Comparison of ENCODE assay signal across 1 cellular context in the genomic region with DNA sequence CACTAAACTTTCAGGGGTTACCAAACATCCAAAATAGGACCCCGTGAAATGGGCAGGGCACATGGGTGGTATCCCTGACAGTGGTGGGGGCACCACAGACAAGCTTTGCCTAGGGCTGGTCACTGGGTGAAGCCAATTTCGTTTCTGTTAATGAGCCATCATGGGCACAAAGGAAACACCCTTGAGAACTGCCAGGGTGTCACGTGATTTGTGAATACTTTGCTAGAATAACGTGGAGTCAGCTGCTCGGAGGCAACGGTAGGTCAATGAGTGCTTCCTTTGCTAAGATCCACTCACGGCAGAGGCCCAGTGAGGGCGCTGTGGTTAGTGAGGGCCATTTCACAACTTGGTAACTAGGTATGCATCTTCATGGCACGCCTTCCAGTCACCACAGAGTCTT.
A peak's percentile ranks its signal among the peaks of the same experiment; 100 is the strongest.
TF ChIP-seq lines count a peak whose summit lies in the region.

No MANE protein-coding gene starts in this region.

TF ChIP-seq in HepG2, 621 proteins besides CTCF, POLR2A, EP300 and RAD21 (continued from another document):
- TF ChIP-seq, protein P1, sequence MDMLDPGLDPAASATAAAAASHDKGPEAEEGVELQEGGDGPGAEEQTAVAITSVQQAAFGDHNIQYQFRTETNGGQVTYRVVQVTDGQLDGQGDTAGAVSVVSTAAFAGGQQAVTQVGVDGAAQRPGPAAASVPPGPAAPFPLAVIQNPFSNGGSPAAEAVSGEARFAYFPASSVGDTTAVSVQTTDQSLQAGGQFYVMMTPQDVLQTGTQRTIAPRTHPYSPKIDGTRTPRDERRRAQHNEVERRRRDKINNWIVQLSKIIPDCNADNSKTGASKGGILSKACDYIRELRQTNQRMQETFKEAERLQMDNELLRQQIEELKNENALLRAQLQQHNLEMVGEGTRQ (IDR thresholded peaks at IDR 0.05; ENCODE audit: low read depth, low read length), result peak; percentile 46; the same call in 1 of the 2 replicates
- TF ChIP-seq, protein P1 (CRISPR knock-in tag; IDR thresholded peaks at IDR 0.05; ENCODE audit: borderline replicate concordance), result no peak
- TF ChIP-seq ZNF790 (CRISPR knock-in tag; IDR thresholded peaks at IDR 0.05; ENCODE audit: borderline replicate concordance) (no peak), ISX (CRISPR knock-in tag; conservative IDR thresholded peaks at IDR 0.05) (no peak), CBFB (CRISPR knock-in tag; IDR thresholded peaks at IDR 0.05) (no peak), GZF1 (CRISPR knock-in tag; IDR thresholded peaks at IDR 0.05) (no peak)
- TF ChIP-seq, protein P2, sequence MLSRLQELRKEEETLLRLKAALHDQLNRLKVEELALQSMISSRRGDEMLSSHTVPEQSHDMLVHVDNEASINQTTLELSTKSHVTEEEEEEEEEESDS (CRISPR knock-in tag; IDR thresholded peaks at IDR 0.05; ENCODE audit: borderline replicate concordance), result no peak
- TF ChIP-seq, protein P3, sequence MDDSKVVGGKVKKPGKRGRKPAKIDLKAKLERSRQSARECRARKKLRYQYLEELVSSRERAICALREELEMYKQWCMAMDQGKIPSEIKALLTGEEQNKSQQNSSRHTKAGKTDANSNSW (CRISPR knock-in tag; IDR thresholded peaks at IDR 0.05; ENCODE audit: borderline replicate concordance), result no peak
- TF ChIP-seq, protein P4, sequence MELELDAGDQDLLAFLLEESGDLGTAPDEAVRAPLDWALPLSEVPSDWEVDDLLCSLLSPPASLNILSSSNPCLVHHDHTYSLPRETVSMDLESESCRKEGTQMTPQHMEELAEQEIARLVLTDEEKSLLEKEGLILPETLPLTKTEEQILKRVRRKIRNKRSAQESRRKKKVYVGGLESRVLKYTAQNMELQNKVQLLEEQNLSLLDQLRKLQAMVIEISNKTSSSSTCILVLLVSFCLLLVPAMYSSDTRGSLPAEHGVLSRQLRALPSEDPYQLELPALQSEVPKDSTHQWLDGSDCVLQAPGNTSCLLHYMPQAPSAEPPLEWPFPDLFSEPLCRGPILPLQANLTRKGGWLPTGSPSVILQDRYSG (CRISPR knock-in tag; IDR thresholded peaks at IDR 0.05), result no peak
